15 cellular contexts compared by ENCODE assay signal in the genomic region with DNA sequence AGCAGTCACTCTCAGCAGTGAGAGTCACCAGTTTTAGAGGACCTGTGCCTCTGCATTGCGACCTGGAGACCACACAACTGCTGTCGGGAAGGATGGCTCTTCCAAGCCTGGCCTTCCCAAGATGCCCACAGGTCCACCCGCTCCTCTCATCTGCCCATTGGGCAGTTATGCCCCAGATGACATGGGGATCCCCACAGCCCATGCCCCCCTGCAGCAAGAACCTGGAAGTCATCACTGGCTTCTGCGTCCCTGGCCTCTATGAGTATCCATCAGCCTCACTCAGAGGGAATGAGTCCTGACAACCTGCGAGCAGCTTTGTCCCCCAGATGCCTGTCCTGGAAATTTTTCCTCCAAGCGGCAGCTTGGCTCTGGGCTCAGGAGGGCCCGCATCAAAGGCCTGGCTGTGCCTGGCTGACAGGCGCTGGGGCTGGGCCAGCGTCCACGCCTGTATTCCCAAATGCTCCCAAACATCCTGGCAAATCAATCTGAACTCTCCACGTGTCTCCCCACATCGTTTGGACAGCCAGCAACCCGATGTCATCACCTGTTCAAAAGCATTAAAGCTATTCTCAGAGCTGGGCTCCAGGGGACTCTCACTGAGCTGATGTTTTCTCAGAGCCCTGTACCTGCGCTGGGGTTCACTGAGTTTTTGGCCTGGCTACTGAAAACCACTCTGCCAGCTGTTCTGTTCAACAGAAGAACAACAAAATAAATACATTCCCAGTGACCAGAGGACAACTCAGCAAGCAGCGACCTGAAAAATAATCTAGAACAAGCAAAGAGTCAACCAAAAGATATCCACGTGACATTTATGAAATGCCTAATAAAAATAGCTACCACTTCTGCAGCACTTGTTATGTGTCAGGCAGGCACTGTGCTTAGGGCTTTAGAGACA. TPM values are rescaled to one million over a fixed set of nuclear protein-coding genes. Genes with fewer than 3 reads are reported as not detected.
DNase-seq lines count a peak whose midpoint lies in the region; ATAC-seq and TF ChIP-seq lines count a peak whose summit lies in the region.
"Had no signal": no experiment of that assay in that cellular context is flagged by ENCODE, and none has a peak within 500 bp of the region (broad histone marks: within the 10 kb centered on the region; RNA-seq: fewer than 3 reads in every experiment).

No MANE protein-coding gene starts in this region.

- H3K27me3 ChIP-seq in RWPE2 (ENCODE audit: insufficient read depth, poor library complexity, severe bottlenecking) (no peaks in the 10 kb centered on the region), layer of hippocampus (ENCODE audit: control insufficient read depth, insufficient read depth, low read length) (no peaks in the 10 kb centered on the region), skeletal muscle tissue (ENCODE audit: control insufficient read depth in 3 of 3, insufficient read depth in 3 of 3, low read length in 3 of 3) (no peaks in the 10 kb centered on the region)
- H3K27me3 ChIP-seq: BLaER1, uterus had no signal

- H3K9me3 Mint-ChIP-seq in chondrocyte (ENCODE audit: low read depth): no peaks in the 10 kb centered on the region
- no peaks in the 10 kb centered on the region for H3K9me3 Mint-ChIP-seq in stimulated activated naive CD8-positive, alpha-beta T cell treated with anti-CD3 and anti-CD28 coated beads, Interleukin-15, amount 100 ng/mL, for 72 hours
- H3K9me3 Mint-ChIP-seq: activated naive CD4-positive, alpha-beta T cell treated with anti-CD3 and anti-CD28 coated beads, Interleukin-2, amount 10 ng/mL, durations not matched to agents 7 days and 5 days; central memory CD8-positive, alpha-beta T cell; WTC11 had no signal

- H3K9ac ChIP-seq in skeletal muscle tissue (ENCODE audit: low read depth in 1 of 3, low read length in 3 of 3): peak overlapping the region in 2 of 3 donors; percentile 40 to 45
- H3K9ac ChIP-seq: BLaER1 had no signal

- DNase-seq in RWPE2 (ENCODE audit: low spot score): no peak
- no peak for DNase-seq in chondrocyte (ENCODE audit: low spot score)
- no peak for DNase-seq in stimulated activated naive CD8-positive, alpha-beta T cell treated with anti-CD3 and anti-CD28 coated beads, Interleukin-15, amount 100 ng/mL, for 72 hours
- no peak for DNase-seq in NCI-H2107 (lab: John Stamatoyannopoulos, UW)
- no peak for DNase-seq in iPS-NIHi7 (ENCODE audit: extremely low spot score)
- DNase-seq: activated naive CD4-positive, alpha-beta T cell treated with anti-CD3 and anti-CD28 coated beads, Interleukin-2, amount 10 ng/mL, durations not matched to agents 7 days and 5 days; DMS53; NCI-H187 treated with DMSO at 0.1 percent for 48 hours; nephron progenitor cell; uterus had no signal

- H3K4me3 Mint-ChIP-seq in chondrocyte (ENCODE audit: unreplicated experiment): no peak overlapping the region
- no peak overlapping the region for H3K4me3 Mint-ChIP-seq in stimulated activated naive CD8-positive, alpha-beta T cell treated with anti-CD3 and anti-CD28 coated beads, Interleukin-15, amount 100 ng/mL, for 72 hours
- H3K4me3 Mint-ChIP-seq: activated naive CD4-positive, alpha-beta T cell treated with anti-CD3 and anti-CD28 coated beads, Interleukin-2, amount 10 ng/mL, durations not matched to agents 7 days and 5 days; central memory CD8-positive, alpha-beta T cell; nephron progenitor cell; WTC11 had no signal

- peaks cover 6% of the 10 kb centered on the region; the same call in 1 of the 2 replicates for H3K36me3 ChIP-seq in RWPE2 (ENCODE audit: low read depth)
- H3K36me3 ChIP-seq in skeletal muscle tissue (ENCODE audit: control insufficient read depth in 3 of 3, insufficient read depth in 3 of 3, low read length in 3 of 3): no peaks in the 10 kb centered on the region
- H3K36me3 ChIP-seq: BLaER1, uterus had no signal

- H3K27ac ChIP-seq in RWPE2 (ENCODE audit: poor library complexity, severe bottlenecking) (peak overlapping the region; percentile 1), layer of hippocampus (ENCODE audit: low read depth, low read length) (peak overlapping the region; percentile 32), skeletal muscle tissue (ENCODE audit: low read depth, low read length) (no peak overlapping the region)
- H3K27ac ChIP-seq: BLaER1, uterus had no signal

- no peak for ATAC-seq in RWPE2 (ENCODE audit: low read depth)
- no peak for ATAC-seq in stimulated activated naive CD8-positive, alpha-beta T cell treated with anti-CD3 and anti-CD28 coated beads, Interleukin-15, amount 100 ng/mL, for 72 hours
- ATAC-seq: WTC11 had no signal

- H3K4me1 ChIP-seq in RWPE2 (ENCODE audit: insufficient read depth, poor library complexity, severe bottlenecking): peaks cover 28% of the 10 kb centered on the region
- peaks cover 16 to 39% (median 33%) of the 10 kb centered on the region in 3 donors for H3K4me1 ChIP-seq in skeletal muscle tissue (ENCODE audit: control insufficient read depth in 3 of 3, insufficient read depth in 3 of 3, low read length in 3 of 3)
- H3K4me1 ChIP-seq: uterus had no signal

- H3K9me3 ChIP-seq in RWPE2 (ENCODE audit: severe bottlenecking) (peaks cover 5% of the 10 kb centered on the region), skeletal muscle tissue (ENCODE audit: control insufficient read depth in 3 of 3, low read length in 3 of 3) (no peaks in the 10 kb centered on the region)
- H3K9me3 ChIP-seq: uterus had no signal

- H3K27ac Mint-ChIP-seq in chondrocyte (ENCODE audit: unreplicated experiment): peak overlapping the region; percentile 34
- H3K27ac Mint-ChIP-seq in stimulated activated naive CD8-positive, alpha-beta T cell treated with anti-CD3 and anti-CD28 coated beads, Interleukin-15, amount 100 ng/mL, for 72 hours: peak overlapping the region in 1 of 2 donors; percentile 53
- H3K27ac Mint-ChIP-seq: activated naive CD4-positive, alpha-beta T cell treated with anti-CD3 and anti-CD28 coated beads, Interleukin-2, amount 10 ng/mL, durations not matched to agents 7 days and 5 days; nephron progenitor cell; WTC11 had no signal

- no peak for TF ChIP-seq CTCF in RWPE2 (IDR thresholded peaks at IDR 0.05; ENCODE audit: poor library complexity, severe bottlenecking)
- no peak for TF ChIP-seq CTCF in chondrocyte (IDR thresholded peaks at IDR 0.05)

- H3K27me3 Mint-ChIP-seq in chondrocyte (ENCODE audit: low read depth): no peaks in the 10 kb centered on the region
- H3K27me3 Mint-ChIP-seq in stimulated activated naive CD8-positive, alpha-beta T cell treated with anti-CD3 and anti-CD28 coated beads, Interleukin-15, amount 100 ng/mL, for 72 hours: no peaks in the 10 kb centered on the region
- H3K27me3 Mint-ChIP-seq: activated naive CD4-positive, alpha-beta T cell treated with anti-CD3 and anti-CD28 coated beads, Interleukin-2, amount 10 ng/mL, durations not matched to agents 7 days and 5 days; central memory CD8-positive, alpha-beta T cell had no signal

- H3K4me1 Mint-ChIP-seq in chondrocyte (ENCODE audit: low read depth): peaks cover 38% of the 10 kb centered on the region
- peaks cover 33% of the 10 kb centered on the region for H3K4me1 Mint-ChIP-seq in stimulated activated naive CD8-positive, alpha-beta T cell treated with anti-CD3 and anti-CD28 coated beads, Interleukin-15, amount 100 ng/mL, for 72 hours

- H3K36me3 Mint-ChIP-seq in chondrocyte (ENCODE audit: low read depth): no peaks in the 10 kb centered on the region
- H3K36me3 Mint-ChIP-seq: activated naive CD4-positive, alpha-beta T cell treated with anti-CD3 and anti-CD28 coated beads, Interleukin-2, amount 10 ng/mL, durations not matched to agents 7 days and 5 days; WTC11 had no signal

- no peak overlapping the region for H3K4me3 ChIP-seq in RWPE2 (ENCODE audit: severe bottlenecking)
- H3K4me3 ChIP-seq in skeletal muscle tissue (ENCODE audit: low read length in 3 of 3): no peak overlapping the region
- H3K4me3 ChIP-seq: BLaER1, uterus had no signal

RNA-seq across cellular contexts. Expression of a gene that starts 57.8 kb away (rescaled TPM):
- total RNA-seq in chondrocyte (6.7 to 7.7 TPM (median 7.3 TPM) in 3 replicates), skeletal muscle tissue (2.1 TPM)
